27 cellular contexts compared by ENCODE assay signal in genomic region chr7:90857595-90857994, GRCh38.
DNase-seq lines count a peak whose midpoint lies in the region; ATAC-seq and TF ChIP-seq lines count a peak whose summit lies in the region.
"Had no signal": no experiment of that assay in that cellular context is flagged by ENCODE, and none has a peak within 500 bp of the region (broad histone marks: within the 10 kb centered on the region; RNA-seq: fewer than 3 reads in every experiment).

No MANE protein-coding gene starts in this region.

- H3K4me2 ChIP-seq in neural cell (ENCODE audit: low read length): no peak overlapping the region
- H3K4me2 ChIP-seq: A549 had no signal

- no peaks in the 10 kb centered on the region for H3K36me3 ChIP-seq in endodermal cell (ENCODE audit: control insufficient read depth, insufficient read depth, low read length)
- H3K36me3 ChIP-seq in neural cell (ENCODE audit: insufficient read depth, low read length): no peaks in the 10 kb centered on the region
- H3K36me3 ChIP-seq: right lobe of liver, SJSA1 had no signal

- 51 to 58% methylated on average over 2 of the region's 2 CpGs for WGBS in endodermal cell (ENCODE audit: insufficient coverage in 1 of 2, insufficient read length in 1 of 2), 2 experiments

- no peak overlapping the region for H3K27ac Mint-ChIP-seq in endodermal cell
- H3K27ac Mint-ChIP-seq: activated naive CD4-positive, alpha-beta T cell treated with anti-CD3 and anti-CD28 coated beads, Interleukin-2, amount 50 U/mL, for 72 hours; CD8-positive, alpha-beta T cell; nephron progenitor cell had no signal

- H3K4me1 Mint-ChIP-seq in endodermal cell: no peaks in the 10 kb centered on the region

- no peak overlapping the region for H3K4me3 ChIP-seq in endodermal cell (ENCODE audit: low read length)
- H3K4me3 ChIP-seq in neural cell (ENCODE audit: low read length): no peak overlapping the region
- H3K4me3 ChIP-seq: A549, dorsolateral prefrontal cortex, right lobe of liver, SJSA1 had no signal

- H2AFZ ChIP-seq in neural cell (ENCODE audit: low read depth, low read length): no peak overlapping the region
- H2AFZ ChIP-seq: parathyroid adenoma had no signal

- no peaks in the 10 kb centered on the region for H3K4me1 ChIP-seq in endodermal cell (ENCODE audit: control insufficient read depth, insufficient read depth, low read length)
- H3K4me1 ChIP-seq: A549, parathyroid adenoma, right lobe of liver, SJSA1 had no signal

- ATAC-seq in GM21447 (IDR thresholded peaks at IDR 0.05; ENCODE audit: unreplicated experiment) (no peak), GM18907 (IDR thresholded peaks at IDR 0.05; ENCODE audit: unreplicated experiment) (no peak)
- ATAC-seq: A549; activated naive CD4-positive, alpha-beta T cell treated with anti-CD3 and anti-CD28 coated beads, Interleukin-2, amount 50 U/mL, for 72 hours; CD8-positive, alpha-beta T cell; HepG2; right lobe of liver had no signal

- DNase-seq in NCI-H82 (lab: John Stamatoyannopoulos, UW): peak; percentile 11
- DNase-seq in NCI-H82 treated with DMSO at 0.1 percent for 48 hours (lab: John Stamatoyannopoulos, UW; ENCODE audit: unreplicated experiment): no peak
- peak; percentile 17 for DNase-seq in NCI-H1694 (lab: John Stamatoyannopoulos, UW)
- DNase-seq in endodermal cell: peak; percentile 65
- no peak for DNase-seq in activated CD4-positive, CD25-positive, alpha-beta regulatory T cell (lab: John Stamatoyannopoulos, UW)
- DNase-seq: activated T-cell treated with anti-CD3 and anti-CD28 coated beads for 4 hours; anterior cingulate cortex; CD8-positive, alpha-beta T cell; central memory CD4-positive, alpha-beta T cell; Kasumi-1; kidney glomerular epithelial cell; NCI-H187; NCI-H524 treated with DMSO at 0.1 percent for 48 hours; nephron progenitor cell; right lobe of liver; stimulated activated CD4-positive, alpha-beta T cell treated with anti-CD3 and anti-CD28 coated beads, Interleukin-2, amount 100 ng/mL, for 48 hours; trophoblast cell had no signal

- H3K79me2 ChIP-seq in neural cell (replicated peaks; ENCODE audit: insufficient read depth, low read length): no peaks in the 10 kb centered on the region
- H3K79me2 ChIP-seq: parathyroid adenoma had no signal

- no peaks in the 10 kb centered on the region for H3K9me2 ChIP-seq in neural cell (ENCODE audit: insufficient read depth, low read length)

- no peaks in the 10 kb centered on the region for H3K36me3 Mint-ChIP-seq in endodermal cell (ENCODE audit: low read depth)
- H3K36me3 Mint-ChIP-seq: activated naive CD4-positive, alpha-beta T cell treated with anti-CD3 and anti-CD28 coated beads, Interleukin-2, amount 50 U/mL, for 72 hours; CD8-positive, alpha-beta T cell had no signal

- H3K9me3 ChIP-seq in endodermal cell (ENCODE audit: control insufficient read depth, low read length) (no peaks in the 10 kb centered on the region), neural cell (ENCODE audit: low read length) (no peaks in the 10 kb centered on the region)
- H3K9me3 ChIP-seq: A549, right lobe of liver, SJSA1 had no signal

- no peak for TF ChIP-seq CTCF in endodermal cell (conservative IDR thresholded peaks at IDR 0.05)
- no peak for TF ChIP-seq CTCF in neural cell (IDR thresholded peaks at IDR 0.05; ENCODE audit: poor library complexity, severe bottlenecking)

- H3K27me3 ChIP-seq in endodermal cell (ENCODE audit: control insufficient read depth, insufficient read depth, low read length, poor library complexity, severe bottlenecking): no peaks in the 10 kb centered on the region
- no peaks in the 10 kb centered on the region for H3K27me3 ChIP-seq in neural cell (ENCODE audit: insufficient read depth, low read depth, low read length)
- H3K27me3 ChIP-seq: right lobe of liver, SJSA1 had no signal

- H4K20me1 ChIP-seq in neural cell (ENCODE audit: insufficient read depth): no peaks in the 10 kb centered on the region

- no peak overlapping the region for H3K27ac ChIP-seq in endodermal cell (ENCODE audit: low read depth, low read length)
- H3K27ac ChIP-seq in neural cell (ENCODE audit: low read length): no peak overlapping the region
- H3K27ac ChIP-seq: A549, dorsolateral prefrontal cortex, HL-60, parathyroid adenoma, right lobe of liver, SJSA1 had no signal

- H3K9ac ChIP-seq in endodermal cell (ENCODE audit: extremely low read depth, low read length, poor library complexity, severe bottlenecking) (no peak overlapping the region), neural cell (ENCODE audit: low read length) (no peak overlapping the region)
- H3K9ac ChIP-seq: parathyroid adenoma had no signal

- no peaks in the 10 kb centered on the region for H3K9me3 Mint-ChIP-seq in endodermal cell
- H3K9me3 Mint-ChIP-seq: CD8-positive, alpha-beta T cell; nephron progenitor cell had no signal

- TF ChIP-seq RAD21 in neural cell (conservative IDR thresholded peaks at IDR 0.05): peak; percentile 20

- no peaks in the 10 kb centered on the region for H3K27me3 Mint-ChIP-seq in endodermal cell (ENCODE audit: insufficient read depth)

- TF ChIP-seq EP300 in neural cell (conservative IDR thresholded peaks at IDR 0.05; ENCODE audit: poor library complexity, severe bottlenecking): no peak

- no peak overlapping the region for H3K4me3 Mint-ChIP-seq in endodermal cell
- H3K4me3 Mint-ChIP-seq: CD8-positive, alpha-beta T cell; nephron progenitor cell had no signal

- no peaks in the 10 kb centered on the region for H3F3A ChIP-seq in neural cell (ENCODE audit: insufficient read depth, low read length, poor library complexity, severe bottlenecking)

TF ChIP-seq in neural cell, 6 proteins besides CTCF, POLR2A, EP300 and RAD21:
- no peak for TF ChIP-seq POLR2AphosphoS5 (IDR thresholded peaks at IDR 0.05)
- no peak for TF ChIP-seq EZH2 (IDR thresholded peaks at IDR 0.05; ENCODE audit: borderline replicate concordance, insufficient read depth, low read length, poor library complexity, severe bottlenecking)
- no peak for TF ChIP-seq MXI1 (conservative IDR thresholded peaks at IDR 0.05; ENCODE audit: poor library complexity, severe bottlenecking)

Comparison
In these comparisons a context has a peak if more than half of its experiments do, and no peak if none do; other contexts are left out.
1. DNase-seq: peak in NCI-H82 (single experiment), NCI-H1694 (single experiment) and endodermal cell (single experiment); none in NCI-H82 treated with DMSO at 0.1 percent for 48 hours (single experiment) and activated CD4-positive, CD25-positive, alpha-beta regulatory T cell (0 of 4).